Comparison of ENCODE assay signal across 1 cellular context in genomic region chr16:63461248-63461841, GRCh38.
TF ChIP-seq lines count a peak whose summit lies in the region.

No MANE protein-coding gene starts in this region.

TF ChIP-seq in WTC11, 78 proteins besides CTCF, POLR2A, EP300 and RAD21 (continued from another document):
- TF ChIP-seq USF1 (CRISPR knock-in tag; IDR thresholded peaks at IDR 0.05) (no peak), ZNF138 (CRISPR knock-in tag; conservative IDR thresholded peaks at IDR 0.05) (no peak), ATF6 (CRISPR knock-in tag; IDR thresholded peaks at IDR 0.05) (no peak), E2F4 (CRISPR knock-in tag; IDR thresholded peaks at IDR 0.05; ENCODE audit: borderline replicate concordance, low read depth) (no peak), USF2 (CRISPR knock-in tag; IDR thresholded peaks at IDR 0.05) (no peak), ZNF121 (CRISPR knock-in tag; IDR thresholded peaks at IDR 0.05) (no peak), CREB1 (CRISPR knock-in tag; IDR thresholded peaks at IDR 0.05) (no peak)
